ENCODE assay signal across 14 cellular contexts in genomic region chr13:48853381-48854102, GRCh38.
DNase-seq lines count a peak whose midpoint lies in the region; ATAC-seq and TF ChIP-seq lines count a peak whose summit lies in the region.
"Had no signal": no experiment of that assay in that cellular context is flagged by ENCODE, and none has a peak within 500 bp of the region (broad histone marks: within the 10 kb centered on the region; RNA-seq: fewer than 3 reads in every experiment).

No MANE protein-coding gene starts in this region.

- 48 to 65% (median 54%) methylated on average over 10 of the region's 10 CpGs for WGBS in stomach, 5 donors

- no peak for TF ChIP-seq POLR2A in stomach (IDR thresholded peaks at IDR 0.05)

- peak overlapping the region; percentile 9 for H3K4me3 Mint-ChIP-seq in activated T-helper 1 cell treated with anti-CD3 and anti-CD28 coated beads, Interleukin-12 subunit alpha, Interleukin-12 subunit beta, Interleukin-2, Interleukin-4 antibody, amounts not matched to agents 30 ng/mL and 10 ng/mL and 1 ng/mL, durations not matched to agents 14 hours and 24 hours and 36 hours
- no peak overlapping the region for H3K4me3 Mint-ChIP-seq in stimulated activated naive B cell treated with anti-CD40 and anti-IgM and Interleukin-4, amounts not matched to agents 10 μg/mL and 1 μg/mL and 100 μg/mL, for 72 hours

- H3K27me3 ChIP-seq in stomach: no peaks in the 10 kb centered on the region
- H3K27me3 ChIP-seq: left lung, SJSA1 had no signal

- ATAC-seq in stimulated activated naive B cell treated with anti-CD40 and anti-IgM and Interleukin-4, amounts not matched to agents 10 μg/mL and 1 μg/mL and 100 μg/mL, for 72 hours (replicated peaks): peak; percentile 63 to 65
- no peak for ATAC-seq in HG02938 (IDR thresholded peaks at IDR 0.05; ENCODE audit: unreplicated experiment)
- ATAC-seq: left lung, psoas muscle had no signal

- no peaks in the 10 kb centered on the region for H3K36me3 ChIP-seq in stomach
- H3K36me3 ChIP-seq: left lung, SJSA1 had no signal

- intact Hi-C loops in activated T-helper 1 cell treated with anti-CD3 and anti-CD28 coated beads, Interleukin-12 subunit alpha, Interleukin-12 subunit beta, Interleukin-2, Interleukin-4 antibody, amounts not matched to agents 30 ng/mL and 10 ng/mL and 1 ng/mL, durations not matched to agents 14 hours and 24 hours and 36 hours (cut with micrococcal nuclease): loop anchor here (1.0 kb wide), 2 partner anchors 31 to 48 kb away; no protein-coding TSS in a partner anchor
- intact Hi-C loops in stomach (cut with DNase I; ENCODE audit: low total_unique reads): no loop called here

- peaks cover 4% of the 10 kb centered on the region for H3K27me3 Mint-ChIP-seq in activated T-helper 1 cell treated with anti-CD3 and anti-CD28 coated beads, Interleukin-12 subunit alpha, Interleukin-12 subunit beta, Interleukin-2, Interleukin-4 antibody, amounts not matched to agents 30 ng/mL and 10 ng/mL and 1 ng/mL, durations not matched to agents 14 hours and 24 hours and 36 hours (ENCODE audit: insufficient read depth)
- H3K27me3 Mint-ChIP-seq in stimulated activated naive B cell treated with anti-CD40 and anti-IgM and Interleukin-4, amounts not matched to agents 10 μg/mL and 1 μg/mL and 100 μg/mL, for 72 hours: peaks cover 12 to 27% of the 10 kb centered on the region in 2 donors

- no peaks in the 10 kb centered on the region for H3K9me3 Mint-ChIP-seq in activated T-helper 1 cell treated with anti-CD3 and anti-CD28 coated beads, Interleukin-12 subunit alpha, Interleukin-12 subunit beta, Interleukin-2, Interleukin-4 antibody, amounts not matched to agents 30 ng/mL and 10 ng/mL and 1 ng/mL, durations not matched to agents 14 hours and 24 hours and 36 hours
- peaks cover 0 to 1% of the 10 kb centered on the region in 2 donors for H3K9me3 Mint-ChIP-seq in stimulated activated naive B cell treated with anti-CD40 and anti-IgM and Interleukin-4, amounts not matched to agents 10 μg/mL and 1 μg/mL and 100 μg/mL, for 72 hours

- no peak overlapping the region for H3K4me3 ChIP-seq in stomach
- H3K4me3 ChIP-seq: left lung, psoas muscle, SJSA1 had no signal

- peaks cover 44% of the 10 kb centered on the region for H3K4me1 Mint-ChIP-seq in activated T-helper 1 cell treated with anti-CD3 and anti-CD28 coated beads, Interleukin-12 subunit alpha, Interleukin-12 subunit beta, Interleukin-2, Interleukin-4 antibody, amounts not matched to agents 30 ng/mL and 10 ng/mL and 1 ng/mL, durations not matched to agents 14 hours and 24 hours and 36 hours (ENCODE audit: low read depth)
- H3K4me1 Mint-ChIP-seq in stimulated activated naive B cell treated with anti-CD40 and anti-IgM and Interleukin-4, amounts not matched to agents 10 μg/mL and 1 μg/mL and 100 μg/mL, for 72 hours: peaks cover 9 to 14% of the 10 kb centered on the region in 2 donors

- DNase-seq in activated T-cell treated with anti-CD3 and anti-CD28 coated beads for 48 hours (ENCODE audit: low read depth) (peak; percentile 12), activated T-cell treated with anti-CD3 and anti-CD28 coated beads for 4 hours (no peak), foreskin melanocyte (peak; percentile 22), stomach (no peak), superior temporal gyrus (ENCODE audit: extremely low spot score) (no peak)
- no peak for DNase-seq in activated T-helper 1 cell treated with anti-CD3 and anti-CD28 coated beads, Interleukin-12 subunit alpha, Interleukin-12 subunit beta, Interleukin-2, Interleukin-4 antibody, amounts not matched to agents 30 ng/mL and 10 ng/mL and 1 ng/mL, durations not matched to agents 14 hours and 24 hours and 36 hours (ENCODE audit: low spot score)
- DNase-seq in stimulated activated naive B cell treated with anti-CD40 and anti-IgM and Interleukin-4, amounts not matched to agents 10 μg/mL and 1 μg/mL and 100 μg/mL, for 72 hours: no peak
- DNase-seq: AML-193, left lung, NCI-H446 treated with DMSO at 0.1 percent for 48 hours, psoas muscle had no signal

- no peak for TF ChIP-seq EP300 in stomach (IDR thresholded peaks at IDR 0.05)

- peak overlapping the region; percentile 78 for H3K27ac Mint-ChIP-seq in activated T-helper 1 cell treated with anti-CD3 and anti-CD28 coated beads, Interleukin-12 subunit alpha, Interleukin-12 subunit beta, Interleukin-2, Interleukin-4 antibody, amounts not matched to agents 30 ng/mL and 10 ng/mL and 1 ng/mL, durations not matched to agents 14 hours and 24 hours and 36 hours
- no peak overlapping the region for H3K27ac Mint-ChIP-seq in stimulated activated naive B cell treated with anti-CD40 and anti-IgM and Interleukin-4, amounts not matched to agents 10 μg/mL and 1 μg/mL and 100 μg/mL, for 72 hours
- H3K27ac Mint-ChIP-seq: IgD-negative memory B cell had no signal

- no peaks in the 10 kb centered on the region for H3K4me1 ChIP-seq in stomach
- H3K4me1 ChIP-seq: psoas muscle, SJSA1 had no signal

- no peak for TF ChIP-seq CTCF in stomach (IDR thresholded peaks at IDR 0.05)

- no peaks in the 10 kb centered on the region for H3K36me3 Mint-ChIP-seq in activated T-helper 1 cell treated with anti-CD3 and anti-CD28 coated beads, Interleukin-12 subunit alpha, Interleukin-12 subunit beta, Interleukin-2, Interleukin-4 antibody, amounts not matched to agents 30 ng/mL and 10 ng/mL and 1 ng/mL, durations not matched to agents 14 hours and 24 hours and 36 hours (ENCODE audit: low read depth)
- no peaks in the 10 kb centered on the region for H3K36me3 Mint-ChIP-seq in stimulated activated naive B cell treated with anti-CD40 and anti-IgM and Interleukin-4, amounts not matched to agents 10 μg/mL and 1 μg/mL and 100 μg/mL, for 72 hours
- H3K36me3 Mint-ChIP-seq: IgD-negative memory B cell had no signal

- no peaks in the 10 kb centered on the region for H3K9me3 ChIP-seq in stomach
- H3K9me3 ChIP-seq: left lung, psoas muscle, SJSA1 had no signal

- H3K27ac ChIP-seq in stomach: no peak overlapping the region
- H3K27ac ChIP-seq: left lung, psoas muscle, SJSA1 had no signal

Comparison
In these comparisons a context has a peak if more than half of its experiments do, and no peak if none do; other contexts are left out.
1. DNase-seq: peak in activated T-cell treated with anti-CD3 and anti-CD28 coated beads for 48 hours (single experiment) and foreskin melanocyte (single experiment); none in activated T-cell treated with anti-CD3 and anti-CD28 coated beads for 4 hours (single experiment), activated T-helper 1 cell treated with anti-CD3 and anti-CD28 coated beads, Interleukin-12 subunit alpha, Interleukin-12 subunit beta, Interleukin-2, Interleukin-4 antibody, amounts not matched to agents 30 ng/mL and 10 ng/mL and 1 ng/mL, durations not matched to agents 14 hours and 24 hours and 36 hours (single experiment), stimulated activated naive B cell treated with anti-CD40 and anti-IgM and Interleukin-4, amounts not matched to agents 10 μg/mL and 1 μg/mL and 100 μg/mL, for 72 hours (single experiment), stomach (single experiment) and superior temporal gyrus (single experiment).